ENCODE assay signal across 24 cellular contexts in the genomic region with DNA sequence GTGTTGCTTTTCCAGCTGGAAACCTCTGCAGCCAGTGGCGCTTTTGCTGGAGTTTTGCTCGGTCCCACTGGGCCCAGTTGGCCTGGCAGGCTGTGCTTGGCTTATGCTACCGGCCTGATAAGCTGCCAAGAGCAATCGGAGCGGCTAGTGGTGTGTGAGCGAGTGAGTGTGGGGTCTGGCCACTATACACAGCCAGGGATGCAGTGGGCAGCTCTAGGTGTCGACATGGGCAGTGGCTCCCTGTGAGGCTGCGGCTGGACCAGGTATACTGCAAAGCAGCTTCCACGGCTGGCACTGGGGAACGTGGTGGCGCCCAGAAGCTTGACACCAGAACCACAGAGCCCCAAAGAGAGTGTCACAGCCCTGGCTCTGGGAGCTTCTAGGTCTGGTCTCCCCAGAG.
DNase-seq lines count a peak whose midpoint lies in the region; ATAC-seq and TF ChIP-seq lines count a peak whose summit lies in the region.
"Had no signal": no experiment of that assay in that cellular context is flagged by ENCODE, and none has a peak within 500 bp of the region (broad histone marks: within the 10 kb centered on the region; RNA-seq: fewer than 3 reads in every experiment).

No MANE protein-coding gene starts in this region.

- in situ Hi-C loops in transverse colon (cut with MboI; ENCODE audit: low pct_ligation_motif_present in 1 of 4, low pct_unique_long_range_greater_than_20kb in 1 of 4, low sequenced_read_pairs in 3 of 4) = no loop called here

- H3K9me3 ChIP-seq in left ventricle myocardium inferior (replicated peaks) = peaks cover 22% of the 10 kb centered on the region
- no peaks in the 10 kb centered on the region for H3K9me3 ChIP-seq in transverse colon

- intact Hi-C loops in left ventricle myocardium superior (cut with micrococcal nuclease) = no loop called here
- intact Hi-C loops in left ventricle myocardium inferior (cut with micrococcal nuclease) = no loop called here
- intact Hi-C loops in posterior vena cava (cut with DNase I) = no loop called here
- intact Hi-C loops in transverse colon (cut with DNase I; ENCODE audit: low total_unique reads) = no loop called here

- H3K4me3 ChIP-seq in left ventricle myocardium inferior (no peak overlapping the region), transverse colon (no peak overlapping the region)

- no peaks in the 10 kb centered on the region for H3K36me3 Mint-ChIP-seq in glutamatergic neuron (ENCODE audit: unreplicated experiment)
- H3K36me3 Mint-ChIP-seq: CD8-positive, alpha-beta memory T cell had no signal

- H3K27me3 Mint-ChIP-seq in glutamatergic neuron (ENCODE audit: unreplicated experiment) = no peaks in the 10 kb centered on the region
- H3K27me3 Mint-ChIP-seq: CD8-positive, alpha-beta memory T cell had no signal

- no peak for TF ChIP-seq POLR2A in transverse colon (IDR thresholded peaks at IDR 0.05)

- no peaks in the 10 kb centered on the region for H3K9me3 Mint-ChIP-seq in glutamatergic neuron (ENCODE audit: unreplicated experiment)

- H3K27me3 ChIP-seq in left ventricle myocardium inferior (ENCODE audit: low read depth) (no peaks in the 10 kb centered on the region), transverse colon (no peaks in the 10 kb centered on the region)

- TF ChIP-seq CTCF in left ventricle myocardium inferior (IDR thresholded peaks at IDR 0.05; ENCODE audit: borderline replicate concordance) = no peak
- TF ChIP-seq CTCF in glutamatergic neuron (IDR thresholded peaks at IDR 0.05; ENCODE audit: partially characterized antibody, unreplicated experiment) = no peak
- TF ChIP-seq CTCF in transverse colon (IDR thresholded peaks at IDR 0.05) = no peak

- no peak for TF ChIP-seq EP300 in transverse colon (IDR thresholded peaks at IDR 0.05; ENCODE audit: low read depth)

- H3K36me3 ChIP-seq in left ventricle myocardium inferior = no peaks in the 10 kb centered on the region
- H3K36me3 ChIP-seq in transverse colon = no peaks in the 10 kb centered on the region

- ATAC-seq in left ventricle myocardium superior = no peak
- ATAC-seq: Panc1 had no signal

- H3K4me1 ChIP-seq in left ventricle myocardium inferior (no peaks in the 10 kb centered on the region), transverse colon (no peaks in the 10 kb centered on the region)

- H3K27ac ChIP-seq in left ventricle myocardium inferior (replicated peaks) = no peak overlapping the region
- no peak overlapping the region for H3K27ac ChIP-seq in transverse colon
- H3K27ac ChIP-seq: C4-2B, HL-60 had no signal

- H3K4me3 Mint-ChIP-seq in glutamatergic neuron (ENCODE audit: unreplicated experiment) = no peak overlapping the region
- H3K4me3 Mint-ChIP-seq: CD8-positive, alpha-beta memory T cell; H9; HFFc6 had no signal

- 89% methylated on average over 11 of the region's 11 CpGs; no CpG with 5 or more reads in 1 of the 2 donors for WGBS in transverse colon (ENCODE audit: low coverage in 1 of 2), 2 donors

- no peak overlapping the region for H3K27ac Mint-ChIP-seq in glutamatergic neuron (ENCODE audit: unreplicated experiment)
- H3K27ac Mint-ChIP-seq: CD8-positive, alpha-beta memory T cell; H9; HFFc6 had no signal

- H3K4me1 Mint-ChIP-seq in glutamatergic neuron (ENCODE audit: low read depth, unreplicated experiment) = no peaks in the 10 kb centered on the region
- H3K4me1 Mint-ChIP-seq: CD8-positive, alpha-beta memory T cell had no signal

- DNase-seq in left ventricle myocardium superior (peak; percentile 21), left ventricle myocardium inferior (no peak), glutamatergic neuron (peak; percentile 10), posterior vena cava (ENCODE audit: low spot score) (peak; percentile 66), NOMO-1 (lab: John Stamatoyannopoulos, UW; ENCODE audit: unreplicated experiment in 2 of 2) (no peak), amygdala (lab: John Stamatoyannopoulos, UW) (no peak), transverse colon (no peak)
- no peak for DNase-seq in activated CD4-positive, alpha-beta T cell treated with anti-CD3 and anti-CD28 coated beads, Interleukin-2, amount 50 U/mL, for 48 hours
- DNase-seq: AML-193; Calu3; CD8-positive, alpha-beta memory T cell; DMS153; H9; HFFc6; NCI-H1105; NCI-H146; NCI-H2029; NCI-H2227 treated with DMSO at 0.1 percent for 48 hours; NCI-H524; NCI-H774; NK-92 treated with Interleukin-12 subunit alpha and Interleukin-12 subunit beta, amount 100 ng/mL, for 24 hours had no signal

Comparison
In these comparisons a context has a peak if more than half of its experiments do, and no peak if none do; other contexts are left out.
1. DNase-seq: peak in left ventricle myocardium superior (single experiment), glutamatergic neuron (single experiment) and posterior vena cava (single experiment); none in left ventricle myocardium inferior (single experiment), NOMO-1 (0 of 2), activated CD4-positive, alpha-beta T cell treated with anti-CD3 and anti-CD28 coated beads, Interleukin-2, amount 50 U/mL, for 48 hours (0 of 2), amygdala (0 of 56) and transverse colon (single experiment).